In genomic region chr5:96226941-96227552, GRCh38 we compare ENCODE assay signal across 10 cellular contexts.
DNase-seq lines count a peak whose midpoint lies in the region; ATAC-seq and TF ChIP-seq lines count a peak whose summit lies in the region.
"Had no signal": no experiment of that assay in that cellular context is flagged by ENCODE, and none has a peak within 500 bp of the region (broad histone marks: within the 10 kb centered on the region; RNA-seq: fewer than 3 reads in every experiment).

No MANE protein-coding gene starts in this region.

- no peak overlapping the region for H2AK5ac ChIP-seq in neuronal stem cell (ENCODE audit: low read depth, low read length)

- H2BK12ac ChIP-seq in neuronal stem cell (ENCODE audit: low read length): no peak overlapping the region

- H3K27me3 Mint-ChIP-seq in naive thymus-derived CD4-positive, alpha-beta T cell: peaks cover 5 to 35% (median 27%) of the 10 kb centered on the region in 5 donors

- H3K27me3 ChIP-seq in neuronal stem cell (ENCODE audit: control insufficient read depth in 3 of 3, insufficient read depth in 3 of 3, low read depth in 1 of 3, low read length in 3 of 3): no peaks in the 10 kb centered on the region
- no peaks in the 10 kb centered on the region for H3K27me3 ChIP-seq in naive thymus-derived CD4-positive, alpha-beta T cell (ENCODE audit: control insufficient read depth in 2 of 2, insufficient read depth in 2 of 2, low read length in 2 of 2)
- H3K27me3 ChIP-seq: ovary had no signal

- intact Hi-C loops in naive thymus-derived CD4-positive, alpha-beta T cell (cut with micrococcal nuclease): no loop called here

- no peaks in the 10 kb centered on the region for H3K9me3 ChIP-seq in neuronal stem cell (replicated peaks in 1 of 2; ENCODE audit: control insufficient read depth in 2 of 2, insufficient read depth in 1 of 2, low read depth in 1 of 2, low read length in 2 of 2)
- H3K9me3 ChIP-seq in naive thymus-derived CD4-positive, alpha-beta T cell (ENCODE audit: control insufficient read depth in 2 of 3, low read length in 3 of 3): no peaks in the 10 kb centered on the region
- H3K9me3 ChIP-seq: ovary had no signal

- H3K4me3 Mint-ChIP-seq in naive thymus-derived CD4-positive, alpha-beta T cell: no peak overlapping the region
- H3K4me3 Mint-ChIP-seq: activated T-cell treated with anti-CD3 and anti-CD28 coated beads, Interleukin-2, amount 50 U/mL, for 24 hours had no signal

- H3K4me3 ChIP-seq in AG10803 (ENCODE audit: low read length) (no peak overlapping the region), fibroblast of mammary gland (ENCODE audit: control insufficient read depth, low read depth, low read length) (peak overlapping the region; percentile 12), neuronal stem cell (ENCODE audit: low read length in 2 of 2) (no peak overlapping the region)
- H3K4me3 ChIP-seq in naive thymus-derived CD4-positive, alpha-beta T cell (ENCODE audit: low read length): no peak overlapping the region
- H3K4me3 ChIP-seq: ovary had no signal

- no CpG with 5 or more reads among the region's 6 CpGs for WGBS in neuronal stem cell (ENCODE audit: extremely low coverage in 2 of 2, insufficient read length in 2 of 2, insufficient replicate concordance in 1 of 2), 2 donors

- ATAC-seq in naive thymus-derived CD4-positive, alpha-beta T cell: no peak
- ATAC-seq in HG03196 (IDR thresholded peaks at IDR 0.05; ENCODE audit: unreplicated experiment): no peak

- no peak overlapping the region for H3K4ac ChIP-seq in neuronal stem cell (ENCODE audit: low read length)

- H3K23ac ChIP-seq in neuronal stem cell (ENCODE audit: low read depth, low read length, poor library complexity): no peak overlapping the region

- H3K79me1 ChIP-seq in neuronal stem cell (ENCODE audit: low read depth, low read length): no peaks in the 10 kb centered on the region

- H3K18ac ChIP-seq in neuronal stem cell (ENCODE audit: low read length): no peak overlapping the region

- no peak overlapping the region for H2BK15ac ChIP-seq in neuronal stem cell (ENCODE audit: low read length)

- no peak overlapping the region for H3K27ac ChIP-seq in neuronal stem cell (replicated peaks; ENCODE audit: low read length)
- H3K27ac ChIP-seq in naive thymus-derived CD4-positive, alpha-beta T cell (ENCODE audit: low read depth, low read length): no peak overlapping the region
- H3K27ac ChIP-seq: ovary had no signal

- H4K91ac ChIP-seq in neuronal stem cell (ENCODE audit: low read depth, low read length, poor library complexity): no peak overlapping the region

- peaks cover 2 to 15% of the 10 kb centered on the region in 2 donors for H3K4me1 ChIP-seq in neuronal stem cell (ENCODE audit: control insufficient read depth in 2 of 2, insufficient read depth in 1 of 2, low read depth in 1 of 2, low read length in 2 of 2)
- no peaks in the 10 kb centered on the region for H3K4me1 ChIP-seq in naive thymus-derived CD4-positive, alpha-beta T cell (ENCODE audit: control insufficient read depth in 2 of 2, insufficient read depth in 2 of 2, low read length in 2 of 2)

- TF ChIP-seq CTCF in AG10803 (conservative IDR thresholded peaks at IDR 0.05; ENCODE audit: low read length) (no peak), fibroblast of mammary gland (conservative IDR thresholded peaks at IDR 0.05; ENCODE audit: control insufficient read depth, insufficient read depth, low read depth, low read length) (no peak)

- peaks cover 0 to 3% (median 0%) of the 10 kb centered on the region in 11 donors for H3K9me3 Mint-ChIP-seq in naive thymus-derived CD4-positive, alpha-beta T cell

- H3K27ac Mint-ChIP-seq in naive thymus-derived CD4-positive, alpha-beta T cell: no peak overlapping the region
- H3K27ac Mint-ChIP-seq: activated T-cell treated with anti-CD3 and anti-CD28 coated beads, Interleukin-2, amount 50 U/mL, for 24 hours had no signal

- DNase-seq in AG10803 (ENCODE audit: low read depth) (peak; percentile 99), RPMI7951 (ENCODE audit: low read depth) (peak; percentile 83), fibroblast of mammary gland (ENCODE audit: low read depth) (peak; percentile 97), neuronal stem cell (ENCODE audit: low spot score) (no peak), NCI-H1417 (lab: John Stamatoyannopoulos, UW) (no peak), DMS53 (lab: John Stamatoyannopoulos, UW) (no peak)
- no peak for DNase-seq in naive thymus-derived CD4-positive, alpha-beta T cell
- DNase-seq: activated T-cell treated with anti-CD3 and anti-CD28 coated beads, Interleukin-2, amount 50 U/mL, for 24 hours had no signal

- H3K9ac ChIP-seq in neuronal stem cell (ENCODE audit: low read depth, low read length, poor library complexity): no peak overlapping the region

- no peak overlapping the region for H2BK120ac ChIP-seq in neuronal stem cell (ENCODE audit: low read depth, low read length)

- H3K36me3 ChIP-seq in neuronal stem cell (replicated peaks in 1 of 2; ENCODE audit: control insufficient read depth in 2 of 2, insufficient read depth in 2 of 2, low read length in 2 of 2): no peaks in the 10 kb centered on the region
- no peaks in the 10 kb centered on the region for H3K36me3 ChIP-seq in naive thymus-derived CD4-positive, alpha-beta T cell (ENCODE audit: control insufficient read depth in 2 of 3, insufficient read depth in 3 of 3, low read length in 3 of 3)
- H3K36me3 ChIP-seq: ovary had no signal

- no peak overlapping the region for H3K4me2 ChIP-seq in neuronal stem cell (ENCODE audit: insufficient read depth, low read length, poor library complexity, severe bottlenecking)

- H2AFZ ChIP-seq in neuronal stem cell (ENCODE audit: low read length): peak overlapping the region; percentile 44

- POLR2A ChIA-PET in naive thymus-derived CD4-positive, alpha-beta T cell (lab: Charles Lee): no interaction called here

- no peak overlapping the region for H2BK5ac ChIP-seq in neuronal stem cell (ENCODE audit: low read length)

- peaks cover 0 to 2% (median 0%) of the 10 kb centered on the region in 7 donors for H3K4me1 Mint-ChIP-seq in naive thymus-derived CD4-positive, alpha-beta T cell

- CTCF ChIA-PET in naive thymus-derived CD4-positive, alpha-beta T cell (lab: Charles Lee): no interaction called here

- H3K36me3 Mint-ChIP-seq in naive thymus-derived CD4-positive, alpha-beta T cell: no peaks in the 10 kb centered on the region

- no peak overlapping the region for H4K8ac ChIP-seq in neuronal stem cell (ENCODE audit: low read depth, low read length)

- H3K14ac ChIP-seq in neuronal stem cell (ENCODE audit: low read length): no peak overlapping the region

Comparison
In these comparisons a context has a peak if more than half of its experiments do, and no peak if none do; other contexts are left out.
1. DNase-seq: peak in AG10803 (single experiment), RPMI7951 (single experiment) and fibroblast of mammary gland (single experiment); none in neuronal stem cell (single experiment), naive thymus-derived CD4-positive, alpha-beta T cell (0 of 9), NCI-H1417 (0 of 3) and DMS53 (single experiment).